Comparison of ENCODE assay signal across 8 cellular contexts in the genomic region with DNA sequence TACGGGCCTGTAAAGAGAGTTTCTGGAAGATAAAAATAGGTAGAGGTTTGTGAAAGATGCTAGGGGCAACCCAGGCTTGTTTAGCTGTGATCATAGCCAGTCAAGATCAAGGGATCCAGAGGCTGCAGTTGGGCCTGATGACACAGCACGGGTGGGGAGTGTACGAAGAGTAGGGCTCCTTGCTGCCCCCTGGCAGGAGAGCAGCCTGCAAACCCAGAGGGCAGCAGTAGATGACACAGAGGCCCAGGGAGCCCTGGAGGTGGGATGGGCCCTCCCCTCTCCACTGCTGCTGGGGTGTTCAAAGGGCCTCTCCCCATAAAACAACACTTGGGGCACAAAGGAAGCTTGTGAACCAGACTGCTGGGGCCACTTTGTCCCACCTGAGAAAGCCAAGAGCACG. TPM values are rescaled to one million over a fixed set of nuclear protein-coding genes. Genes with fewer than 3 reads are reported as not detected.
DNase-seq lines count a peak whose midpoint lies in the region; ATAC-seq, FAIRE-seq and TF ChIP-seq lines count a peak whose summit lies in the region.

No MANE protein-coding gene starts in this region.

- peak; percentile 97 for ATAC-seq in left ventricle myocardium superior

- H3K4me3 ChIP-seq in WERI-Rb-1 (ENCODE audit: low read depth, low read length) (no peak overlapping the region), transverse colon (no peak overlapping the region)

- H3K27me3 ChIP-seq in WERI-Rb-1 (ENCODE audit: insufficient read depth, low read depth, severe bottlenecking), result no peaks in the 10 kb centered on the region
- no peaks in the 10 kb centered on the region for H3K27me3 ChIP-seq in transverse colon

- no peak for TF ChIP-seq EP300 in transverse colon (IDR thresholded peaks at IDR 0.05; ENCODE audit: low read depth)

- intact Hi-C loops in left ventricle myocardium superior (cut with micrococcal nuclease), result loop anchor here (10.0 kb wide), 1 partner anchor 92 kb away; no protein-coding TSS in a partner anchor
- intact Hi-C loops in transverse colon (cut with DNase I; ENCODE audit: low total_unique reads), result no loop called here

- no peak for TF ChIP-seq POLR2A in transverse colon (IDR thresholded peaks at IDR 0.05)

- no peak overlapping the region for H3K27ac ChIP-seq in WERI-Rb-1
- H3K27ac ChIP-seq in transverse colon, result no peak overlapping the region

- H3K9me3 ChIP-seq in WERI-Rb-1 (ENCODE audit: severe bottlenecking) (no peaks in the 10 kb centered on the region), transverse colon (no peaks in the 10 kb centered on the region)

- FAIRE-seq in HTR-8/SVneo (lab: Jason Lieb, UNC), result no peak

- in situ Hi-C loops in transverse colon (cut with MboI; ENCODE audit: low pct_ligation_motif_present in 1 of 4, low pct_unique_long_range_greater_than_20kb in 1 of 4, low sequenced_read_pairs in 3 of 4), result no loop called here

- no peaks in the 10 kb centered on the region for H3K36me3 ChIP-seq in WERI-Rb-1
- H3K36me3 ChIP-seq in transverse colon, result no peaks in the 10 kb centered on the region

- peaks cover 6 to 30% (median 20%) of the 10 kb centered on the region in 4 donors for H3K4me1 ChIP-seq in transverse colon

- DNase-seq in D341Med (ENCODE audit: low spot score) (peak; percentile 57), HTR-8/SVneo (ENCODE audit: insufficient read length, low spot score) (peak; percentile 72), WERI-Rb-1 (peak; percentile 76), left ventricle myocardium superior (peak; percentile 79), transverse colon (peak; percentile 55), NCI-H524 treated with DMSO at 0.1 percent for 48 hours (lab: John Stamatoyannopoulos, UW) (no peak), NCI-H748 (lab: John Stamatoyannopoulos, UW; ENCODE audit: unreplicated experiment) (no peak), NCI-H2107 (lab: John Stamatoyannopoulos, UW) (no peak)

- 50 to 58% methylated on average over 1 to 4 of the region's 4 CpGs for WGBS in transverse colon (ENCODE audit: low coverage in 1 of 2), 2 donors

- TF ChIP-seq CTCF in WERI-Rb-1 (IDR thresholded peaks at IDR 0.05; ENCODE audit: low read depth, low read length), result peak; percentile 83
- peak in 3 of 5 experiments; percentile 12 to 27 (median 12) for TF ChIP-seq CTCF in transverse colon (IDR thresholded peaks at IDR 0.05)

RNA-seq across cellular contexts. Expression of gene VEGFA, which starts 47.2 kb away (rescaled TPM):
- total RNA-seq in left ventricle myocardium superior (261 TPM), transverse colon (100 to 1,000 TPM; 131 to 608 (median 203) TPM)

Comparison
In these comparisons a context has a peak if more than half of its experiments do, and no peak if none do; other contexts are left out.
1. DNase-seq: peak in D341Med (single experiment), HTR-8/SVneo (single experiment), WERI-Rb-1 (single experiment), left ventricle myocardium superior (single experiment) and transverse colon (single experiment); none in NCI-H524 treated with DMSO at 0.1 percent for 48 hours (single experiment), NCI-H748 (single experiment) and NCI-H2107 (single experiment).